ENCODE assay signal across 15 cellular contexts in the genomic region with DNA sequence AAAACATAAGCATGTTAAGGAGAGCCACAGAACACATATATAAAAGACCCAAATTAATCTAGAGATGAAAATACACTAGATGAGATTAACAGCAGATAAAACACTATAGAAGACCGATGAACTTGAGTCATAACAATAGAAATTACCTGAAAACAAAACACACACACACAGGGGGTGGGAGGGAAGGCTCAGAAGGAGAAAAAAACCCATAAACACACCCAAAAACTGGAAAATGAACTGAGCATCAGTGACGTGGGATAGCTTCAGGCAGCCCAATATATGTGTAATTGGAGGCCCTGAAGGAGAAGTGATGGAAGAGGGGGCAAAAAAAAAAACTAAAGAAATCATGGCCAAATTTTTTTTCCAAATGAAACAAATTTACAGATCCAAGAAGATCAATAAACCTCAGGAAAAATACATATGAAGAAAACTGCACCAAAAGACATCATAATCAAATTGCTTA. TPM values are rescaled to one million over a fixed set of nuclear protein-coding genes. Genes with fewer than 3 reads are reported as not detected.
DNase-seq lines count a peak whose midpoint lies in the region; ATAC-seq lines count a peak whose summit lies in the region.
"Had no signal": no experiment of that assay in that cellular context is flagged by ENCODE, and none has a peak within 500 bp of the region (broad histone marks: within the 10 kb centered on the region; RNA-seq: fewer than 3 reads in every experiment).

No MANE protein-coding gene starts in this region.

- no peak overlapping the region for H3K4me3 ChIP-seq in right cardiac atrium (ENCODE audit: low read length)
- H3K4me3 ChIP-seq: skin epidermis had no signal

- intact Hi-C loops in right cardiac atrium (cut with DNase I): no loop called here

- H3K36me3 Mint-ChIP-seq in T-helper 1 cell treated with Interleukin-12 subunit alpha and Interleukin-12 subunit beta and Interleukin-4 antibody, amounts not matched to agents 30 μg/mL and 1 μg/mL, for 36 hours (ENCODE audit: low read depth): peaks cover 59% of the 10 kb centered on the region

- peaks cover 35% of the 10 kb centered on the region for H3K4me1 Mint-ChIP-seq in T-helper 1 cell treated with Interleukin-12 subunit alpha and Interleukin-12 subunit beta and Interleukin-4 antibody, amounts not matched to agents 30 μg/mL and 1 μg/mL, for 36 hours (ENCODE audit: low read depth)

- 89% methylated on average over 2 of the region's 2 CpGs for WGBS in right cardiac atrium

- H3K27ac Mint-ChIP-seq in T-helper 1 cell treated with Interleukin-12 subunit alpha and Interleukin-12 subunit beta and Interleukin-4 antibody, amounts not matched to agents 30 μg/mL and 1 μg/mL, for 36 hours: peak overlapping the region; percentile 6

- no peaks in the 10 kb centered on the region for H3K27me3 ChIP-seq in right cardiac atrium (ENCODE audit: control insufficient read depth, insufficient read depth)
- H3K27me3 ChIP-seq: brain microvascular endothelial cell had no signal

- no peaks in the 10 kb centered on the region for H3K27me3 Mint-ChIP-seq in T-helper 1 cell treated with Interleukin-12 subunit alpha and Interleukin-12 subunit beta and Interleukin-4 antibody, amounts not matched to agents 30 μg/mL and 1 μg/mL, for 36 hours (ENCODE audit: low read depth)

- DNase-seq in stimulated activated CD4-positive, alpha-beta T cell treated with anti-CD3 and anti-CD28 coated beads, Interleukin-15, amount 100 ng/mL, for 24 hours: peak; percentile 8
- no peak for DNase-seq in stimulated activated CD4-positive, alpha-beta T cell treated with anti-CD3 and anti-CD28 coated beads, Interleukin-4, amount 100 ng/mL, for 1 hour
- no peak for DNase-seq in right cardiac atrium
- DNase-seq in NCI-H1694 treated with DMSO at 0.1 percent for 48 hours (lab: John Stamatoyannopoulos, UW): no peak
- DNase-seq in GOT3 (lab: John Stamatoyannopoulos, UW): no peak
- no peak for DNase-seq in NOMO-1 treated with dmso at 0.1 percent for 144 hours (lab: John Stamatoyannopoulos, UW; ENCODE audit: unreplicated experiment)
- DNase-seq: activated CD8-positive, alpha-beta memory T cell treated with anti-CD3 and anti-CD28 coated beads for 24 hours; brain microvascular endothelial cell; H7; NCI-H2107; SHP77 treated with DMSO at 0.1 percent for 48 hours had no signal

- no peak overlapping the region for H3K27ac ChIP-seq in right cardiac atrium (ENCODE audit: low read length)
- H3K27ac ChIP-seq: brain microvascular endothelial cell had no signal

- no peaks in the 10 kb centered on the region for H3K9me3 ChIP-seq in right cardiac atrium (ENCODE audit: control insufficient read depth, low read length)

- ATAC-seq in HG02759 (IDR thresholded peaks at IDR 0.05; ENCODE audit: unreplicated experiment) (peak; percentile 35), right cardiac atrium (no peak)
- ATAC-seq: HepG2 had no signal

- H3K4me1 ChIP-seq in right cardiac atrium (ENCODE audit: control insufficient read depth, insufficient read depth, low read length): no peaks in the 10 kb centered on the region

- H3K4me3 Mint-ChIP-seq in T-helper 1 cell treated with Interleukin-12 subunit alpha and Interleukin-12 subunit beta and Interleukin-4 antibody, amounts not matched to agents 30 μg/mL and 1 μg/mL, for 36 hours: no peak overlapping the region

- H3K9me3 Mint-ChIP-seq in T-helper 1 cell treated with Interleukin-12 subunit alpha and Interleukin-12 subunit beta and Interleukin-4 antibody, amounts not matched to agents 30 μg/mL and 1 μg/mL, for 36 hours: peaks cover 7% of the 10 kb centered on the region

RNA-seq across cellular contexts. Expression of a gene that starts 11.4 kb away (rescaled TPM):
- total RNA-seq in right cardiac atrium: 10 to 100 TPM; 42.9 to 49.7 (median 45.7) TPM
- polyA plus RNA-seq in right cardiac atrium: 34.5 TPM

RNA-seq across cellular contexts. Expression of a gene that starts 56.0 kb away (rescaled TPM):
- 100 to 1,000 TPM; 444 to 541 (median 465) TPM for total RNA-seq in right cardiac atrium
- 805 TPM for polyA plus RNA-seq in right cardiac atrium
